ENCODE assay signal across 8 cellular contexts in the genomic region with DNA sequence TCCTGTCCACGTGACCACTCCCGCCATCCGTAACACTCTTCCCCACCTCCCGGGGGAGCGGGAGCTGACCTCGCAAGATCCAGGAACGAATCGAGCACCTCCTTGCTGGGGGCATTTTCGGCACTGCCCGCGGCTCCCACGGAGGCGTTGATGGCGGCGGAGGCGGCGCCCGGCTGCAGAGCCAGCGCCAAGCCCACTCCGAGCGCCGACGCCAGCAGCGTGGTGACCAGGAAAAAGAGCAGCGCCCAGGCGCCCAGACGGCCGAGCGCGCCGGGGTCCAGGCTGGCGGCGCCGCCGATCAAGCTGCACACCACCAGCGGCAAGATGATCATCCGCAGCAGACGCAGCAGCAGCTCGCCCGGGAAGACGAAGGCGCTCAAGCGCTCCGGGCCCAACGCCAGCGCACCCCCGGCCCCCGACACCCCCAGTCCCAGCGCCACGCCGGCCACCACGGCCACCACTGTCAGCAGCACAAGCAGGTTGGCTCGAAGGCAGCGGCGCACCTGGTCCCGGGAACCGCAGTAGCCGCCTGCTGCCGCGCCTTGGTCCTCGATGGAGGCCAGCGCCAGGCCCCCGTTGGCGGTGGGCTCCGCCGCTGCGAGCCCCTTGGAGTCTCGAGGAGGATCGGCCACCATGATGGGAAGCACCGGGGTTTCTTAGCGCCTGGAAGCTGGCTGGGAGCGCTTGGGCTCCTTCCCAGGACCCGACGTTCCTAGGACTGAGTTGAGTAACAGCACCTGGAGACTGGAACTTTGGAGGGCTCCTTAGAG. TPM values are rescaled to one million over a fixed set of nuclear protein-coding genes. Genes with fewer than 3 reads are reported as not detected.
DNase-seq lines count a peak whose midpoint lies in the region; ATAC-seq, FAIRE-seq and TF ChIP-seq lines count a peak whose summit lies in the region.

No MANE protein-coding gene starts in this region.

- H3K9me3 ChIP-seq in CD4-positive, alpha-beta T cell (ENCODE audit: control insufficient read depth, low read length) = no peaks in the 10 kb centered on the region
- H3K9me3 ChIP-seq in HUES6 (ENCODE audit: control insufficient read depth, insufficient read depth, low read depth, low read length) (no peaks in the 10 kb centered on the region), mammary epithelial cell (replicated peaks; ENCODE audit: insufficient read depth, low read length) (no peaks in the 10 kb centered on the region), kidney (ENCODE audit: control insufficient read depth in 1 of 2, low read length in 2 of 2) (no peaks in the 10 kb centered on the region)

- no peaks in the 10 kb centered on the region for H3K27me3 Mint-ChIP-seq in CD4-positive, alpha-beta T cell
- H3K27me3 Mint-ChIP-seq in T-helper 1 cell treated with Interleukin-12 subunit alpha and Interleukin-12 subunit beta and Interleukin-4 antibody, amounts not matched to agents 30 μg/mL and 1 μg/mL, for 36 hours (ENCODE audit: low read depth) = no peaks in the 10 kb centered on the region

- peaks cover 29% of the 10 kb centered on the region for H3K4me1 ChIP-seq in HUES6 (ENCODE audit: control insufficient read depth, insufficient read depth, low read length)
- H3K4me1 ChIP-seq in mammary epithelial cell (ENCODE audit: insufficient read depth, low read length) = peaks cover 32% of the 10 kb centered on the region
- peaks cover 22 to 29% of the 10 kb centered on the region in 2 donors for H3K4me1 ChIP-seq in kidney (ENCODE audit: control insufficient read depth in 1 of 2, insufficient read depth in 1 of 2, low read depth in 1 of 2, low read length in 2 of 2)

- peak overlapping the region; percentile 72 for H3K27ac ChIP-seq in CD4-positive, alpha-beta T cell (ENCODE audit: low read depth, low read length)
- H3K27ac ChIP-seq in HUES6 (ENCODE audit: low read depth, low read length) = peak overlapping the region; percentile 96
- peak overlapping the region; percentile 81 for H3K27ac ChIP-seq in mammary epithelial cell (ENCODE audit: insufficient read depth, low read depth, low read length)
- H3K27ac ChIP-seq in kidney (ENCODE audit: low read depth in 2 of 2, low read length in 2 of 2) = peak overlapping the region; percentile 88 to 90

- peaks cover 63% of the 10 kb centered on the region for H3K4me1 Mint-ChIP-seq in CD4-positive, alpha-beta T cell (ENCODE audit: low read depth)
- H3K4me1 Mint-ChIP-seq in T-helper 1 cell treated with Interleukin-12 subunit alpha and Interleukin-12 subunit beta and Interleukin-4 antibody, amounts not matched to agents 30 μg/mL and 1 μg/mL, for 36 hours (ENCODE audit: low read depth) = peaks cover 62% of the 10 kb centered on the region

- H3K4me2 ChIP-seq in mammary epithelial cell (ENCODE audit: insufficient read depth, low read depth, low read length) = peak overlapping the region; percentile 78

- H3K36me3 ChIP-seq in HUES6 (ENCODE audit: control insufficient read depth, insufficient read depth, low read length) (peaks cover 35% of the 10 kb centered on the region), mammary epithelial cell (ENCODE audit: insufficient read depth, low read length) (peaks cover 16% of the 10 kb centered on the region), kidney (ENCODE audit: control insufficient read depth in 1 of 2, insufficient read depth in 2 of 2, low read length in 2 of 2) (no peaks in the 10 kb centered on the region)

- WGBS in mammary epithelial cell (ENCODE audit: low coverage, missing lambda C conversion rate) = 0% methylated on average over 9 of the region's 74 CpGs

- DNase-seq in CD4-positive, alpha-beta T cell = peak in 5 of 10 experiments; percentile 15 to 49 (median 20)
- DNase-seq in mammary epithelial cell (peak; percentile 59), kidney (peak; percentile 90)
- peak; percentile 58 for DNase-seq in stimulated activated CD4-positive, alpha-beta T cell treated with anti-CD3 and anti-CD28 coated beads, Interleukin-15, amount 100 ng/mL, for 24 hours

- CTCF ChIA-PET in CD4-positive, alpha-beta T cell (lab: Charles Lee) = interaction anchor here (1.5 to 3.7 kb wide), 2 partner anchors 18 to 53 kb away, joined by 3 to 16 read pairs; no protein-coding TSS in a partner anchor
- CTCF ChIA-PET in mammary epithelial cell (lab: Charles Lee; ENCODE audit: low non-redundant PET) = no interaction called here

- intact Hi-C loops in CD4-positive, alpha-beta T cell (cut with DNase I, micrococcal nuclease) = loop anchor here (5.0 to 10.0 kb wide), 4 partner anchors 35 to 1537 kb away; partner anchors contain the start of genes CCDC9 (in 1 of the 2), EMP3 (in 1 of the 2) and TMEM160 (in 1 of the 2)
- intact Hi-C loops in mammary epithelial cell (cut with micrococcal nuclease) = loop anchor here (1.0 to 10.0 kb wide), 6 partner anchors 35 to 467 kb away; partner anchors contain the start of gene CCDC9
- intact Hi-C loops in kidney (cut with DNase I) = no loop called here

- peaks cover 59% of the 10 kb centered on the region for H3K79me2 ChIP-seq in mammary epithelial cell (ENCODE audit: insufficient read depth, low read length)

- TF ChIP-seq CTCF in CD4-positive, alpha-beta T cell (IDR thresholded peaks at IDR 0.05) = no peak
- peak in 1 of 2 donors; percentile 2 for TF ChIP-seq CTCF in mammary epithelial cell (conservative IDR thresholded peaks at IDR 0.05 in 1 of 2, IDR thresholded peaks at IDR 0.05 in 1 of 2; ENCODE audit: extremely low read depth in 1 of 2, insufficient read depth in 1 of 2, low read depth in 1 of 2, low read length in 2 of 2)
- no peak for TF ChIP-seq CTCF in kidney (IDR thresholded peaks at IDR 0.05; ENCODE audit: borderline replicate concordance, extremely low read depth, insufficient read depth)

- no peak overlapping the region for H2AFZ ChIP-seq in mammary epithelial cell (ENCODE audit: low read depth, low read length)

- H3K4me3 Mint-ChIP-seq in CD4-positive, alpha-beta T cell = peak overlapping the region; percentile 93
- H3K4me3 Mint-ChIP-seq in T-helper 1 cell treated with Interleukin-12 subunit alpha and Interleukin-12 subunit beta and Interleukin-4 antibody, amounts not matched to agents 30 μg/mL and 1 μg/mL, for 36 hours = peak overlapping the region; percentile 97

- H3K4me3 ChIP-seq in HUES6 (ENCODE audit: low read depth, low read length) = peak overlapping the region; percentile 98
- peak overlapping the region; percentile 85 to 89 (median 87) for H3K4me3 ChIP-seq in mammary epithelial cell (replicated peaks in 1 of 3; ENCODE audit: insufficient read depth in 1 of 3, low read depth in 2 of 3, low read length in 3 of 3)
- H3K4me3 ChIP-seq in kidney (ENCODE audit: low read length in 2 of 2) = peak overlapping the region; percentile 61 to 72

- no peak for ATAC-seq in CD4-positive, alpha-beta T cell (ENCODE audit: poor library complexity)
- ATAC-seq in HG02981 (IDR thresholded peaks at IDR 0.05; ENCODE audit: unreplicated experiment) = no peak
- ATAC-seq in HG03442 (IDR thresholded peaks at IDR 0.05; ENCODE audit: unreplicated experiment) = no peak

- peaks cover 19% of the 10 kb centered on the region for H3K36me3 Mint-ChIP-seq in CD4-positive, alpha-beta T cell (ENCODE audit: low read depth)
- H3K36me3 Mint-ChIP-seq in T-helper 1 cell treated with Interleukin-12 subunit alpha and Interleukin-12 subunit beta and Interleukin-4 antibody, amounts not matched to agents 30 μg/mL and 1 μg/mL, for 36 hours (ENCODE audit: low read depth) = peaks cover 35% of the 10 kb centered on the region

- H3K9ac ChIP-seq in HUES6 (ENCODE audit: low read length) (peak overlapping the region; percentile 99), mammary epithelial cell (ENCODE audit: insufficient read depth, low read length) (peak overlapping the region; percentile 90), kidney (ENCODE audit: low read length in 2 of 2) (peak overlapping the region; percentile 77 to 88)

- H3K27me3 ChIP-seq in CD4-positive, alpha-beta T cell (ENCODE audit: control insufficient read depth, insufficient read depth, low read length) = no peaks in the 10 kb centered on the region
- H3K27me3 ChIP-seq in HUES6 (ENCODE audit: control insufficient read depth, insufficient read depth, low read length) (no peaks in the 10 kb centered on the region), mammary epithelial cell (ENCODE audit: insufficient read depth, low read length) (no peaks in the 10 kb centered on the region)

- in situ Hi-C loops in mammary epithelial cell (cut with MboI; ENCODE audit: low sequenced_read_pairs in 2 of 2) = loop anchor here in 1 of 2 donors (5.0 kb wide), 1 partner anchor 55 kb away; no protein-coding TSS in a partner anchor

- H3K27ac Mint-ChIP-seq in CD4-positive, alpha-beta T cell = peak overlapping the region; percentile 86
- peak overlapping the region; percentile 95 for H3K27ac Mint-ChIP-seq in T-helper 1 cell treated with Interleukin-12 subunit alpha and Interleukin-12 subunit beta and Interleukin-4 antibody, amounts not matched to agents 30 μg/mL and 1 μg/mL, for 36 hours

- BruUV-seq in mammary epithelial cell (replicated peaks; lab: Mats Ljungman, UMichigan) = no TSS peak

- H4K20me1 ChIP-seq in mammary epithelial cell (ENCODE audit: insufficient read depth, low read length) = no peaks in the 10 kb centered on the region

- dilution Hi-C loops in mammary epithelial cell (cut with HindIII; ENCODE audit: low sequenced_read_pairs) = loop anchor here (10.0 kb wide), 1 partner anchor 207 kb away; no protein-coding TSS in a partner anchor

- FAIRE-seq in kidney (lab: Jason Lieb, UNC) = no peak

- H3K9me3 Mint-ChIP-seq in CD4-positive, alpha-beta T cell = no peaks in the 10 kb centered on the region
- no peaks in the 10 kb centered on the region for H3K9me3 Mint-ChIP-seq in T-helper 1 cell treated with Interleukin-12 subunit alpha and Interleukin-12 subunit beta and Interleukin-4 antibody, amounts not matched to agents 30 μg/mL and 1 μg/mL, for 36 hours

- POLR2A ChIA-PET in CD4-positive, alpha-beta T cell (lab: Charles Lee) = interaction anchor here (0.6 to 2.3 kb wide), 9 partner anchors 33 to 326 kb away, joined by 3 to 9 read pairs (median 5); partner anchors contain the start of genes AP2S1, DACT3 and ZC3H4

RNA-seq across cellular contexts. Expression of gene SLC1A5, which starts 0.9 kb away (rescaled TPM):
- total RNA-seq in CD4-positive, alpha-beta T cell = 1 to 10 TPM; 7.1 TPM
- total RNA-seq in mammary epithelial cell (100 to 1,000 TPM; 328 to 370 TPM), kidney (93.9 TPM)
- polyA plus RNA-seq in mammary epithelial cell (274 TPM), kidney (ENCODE audit: insufficient read depth, low read depth, low replicate concordance) (42.1 TPM)
- polyA minus RNA-seq in mammary epithelial cell = 353 TPM

RNA-seq across cellular contexts. Expression of gene STRN4, which starts 41.3 kb away (rescaled TPM):
- total RNA-seq in CD4-positive, alpha-beta T cell = 10 to 100 TPM; 90.0 to 94.0 TPM
- total RNA-seq in mammary epithelial cell (10 to 100 TPM; 59.2 to 92.4 TPM), kidney (74.9 TPM)
- polyA plus RNA-seq in mammary epithelial cell (56.3 TPM), kidney (ENCODE audit: insufficient read depth, low read depth, low replicate concordance) (31.5 TPM)
- polyA minus RNA-seq in mammary epithelial cell = 72.5 TPM

RNA-seq across cellular contexts. Expression of gene FKRP, which starts 41.7 kb away (rescaled TPM):
- 10 to 100 TPM; 19.0 to 20.2 TPM for total RNA-seq in CD4-positive, alpha-beta T cell
- 10 to 100 TPM; 15.7 to 23.4 TPM for total RNA-seq in mammary epithelial cell
- polyA plus RNA-seq in mammary epithelial cell = 11.7 TPM
- 18.6 TPM for polyA minus RNA-seq in mammary epithelial cell
- 20.5 TPM for total RNA-seq in kidney
- polyA plus RNA-seq in kidney (ENCODE audit: insufficient read depth, low read depth, low replicate concordance) = 11.8 TPM

Comparison
In these comparisons a context has a peak if more than half of its experiments do, and no peak if none do; other contexts are left out.
1. RNA of gene SLC1A5, which starts 0.9 kb away (total RNA-seq): 328 to 370 TPM in mammary epithelial cell and 93.9 TPM in kidney (single experiment); 7.1 TPM in CD4-positive, alpha-beta T cell; every median in the first group is over 10 times any median in the second.
2. Peak in every context shown above with its lines, with median percentiles within 50 percentile points of each other: H3K27ac ChIP-seq, H3K4me3 ChIP-seq and H3K9ac ChIP-seq.